Comparison of ENCODE assay signal across 26 cellular contexts in the genomic region with DNA sequence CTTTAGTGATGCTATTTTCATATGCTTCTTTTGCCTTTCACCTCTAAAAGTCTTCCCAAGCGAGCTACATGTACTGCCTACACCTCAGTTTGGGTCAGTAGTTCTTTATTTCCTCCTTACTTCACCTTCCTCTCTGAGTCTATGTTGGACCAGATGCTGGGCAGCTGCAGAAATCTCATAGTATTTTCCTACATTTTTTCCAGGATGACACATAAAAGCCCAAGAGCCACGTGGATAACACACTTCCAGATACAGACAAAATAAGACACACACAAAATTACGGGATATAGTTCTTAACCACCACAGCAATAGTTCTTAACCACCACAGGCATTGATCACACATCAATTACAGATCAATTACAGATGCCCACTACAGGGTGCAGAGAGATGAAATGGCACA. TPM values are rescaled to one million over a fixed set of nuclear protein-coding genes. Genes with fewer than 3 reads are reported as not detected.
DNase-seq lines count a peak whose midpoint lies in the region; ATAC-seq and TF ChIP-seq lines count a peak whose summit lies in the region.
"Had no signal": no experiment of that assay in that cellular context is flagged by ENCODE, and none has a peak within 500 bp of the region (broad histone marks: within the 10 kb centered on the region; RNA-seq: fewer than 3 reads in every experiment).

No MANE protein-coding gene starts in this region.

- no peak overlapping the region for H3K4me3 ChIP-seq in fibroblast of mammary gland (ENCODE audit: control insufficient read depth, low read depth, low read length)
- H3K4me3 ChIP-seq in OCI-LY7 (ENCODE audit: low read depth, low read length, poor library complexity, severe bottlenecking): no peak overlapping the region
- H3K4me3 ChIP-seq: BLaER1, GM23338 had no signal

- H2AFZ ChIP-seq in OCI-LY7 (ENCODE audit: low read length): no peak overlapping the region
- H2AFZ ChIP-seq: GM23338 had no signal

- POLR2A ChIA-PET in OCI-LY7 (lab: Charles Lee): interaction anchor here (1.0 to 1.4 kb wide), 2 partner anchors 23 to 34 kb away, joined by 3 to 4 read pairs; no protein-coding TSS in a partner anchor

- H4K20me1 ChIP-seq in OCI-LY7 (ENCODE audit: insufficient read depth, low read length): no peaks in the 10 kb centered on the region
- H4K20me1 ChIP-seq: BLaER1 had no signal

- no peaks in the 10 kb centered on the region for H3K9me2 ChIP-seq in OCI-LY7 (ENCODE audit: insufficient read depth, low read length)

- CTCF ChIA-PET in OCI-LY7 (lab: Charles Lee; ENCODE audit: unreplicated experiment): no interaction called here

- DNase-seq in AG08395 (ENCODE audit: low spot score) (peak; percentile 63), GM03348 (ENCODE audit: low spot score) (peak; percentile 36), HS-5 (ENCODE audit: low read depth) (peak; percentile 45), fibroblast of mammary gland (ENCODE audit: low read depth) (peak; percentile 47), T-helper 2 cell (no peak), LoVo (ENCODE audit: low spot score) (no peak), OCI-LY7 (ENCODE audit: low spot score) (no peak)
- DNase-seq: CD4-positive, CD25-positive, alpha-beta regulatory T cell; DMS153; DND-41; H9; Karpas-422; NCI-H1105; NCI-H1436 treated with DMSO at 0.1 percent for 48 hours; NCI-H187 treated with DMSO at 0.1 percent for 48 hours; NCI-H2171 treated with DMSO at 0.1 percent for 48 hours; NCI-H524; NCI-H774; SHP77; T-cell had no signal

- no peak for ATAC-seq in GM18870 (IDR thresholded peaks at IDR 0.05; ENCODE audit: unreplicated experiment)
- ATAC-seq: GM23338, T-cell had no signal

- H3K79me2 ChIP-seq in OCI-LY7 (ENCODE audit: insufficient read depth, low read depth, low read length): no peaks in the 10 kb centered on the region

- no peaks in the 10 kb centered on the region for H3K36me3 ChIP-seq in OCI-LY7 (ENCODE audit: insufficient read depth, low read length)
- H3K36me3 ChIP-seq: BLaER1 had no signal

- intact Hi-C loops in OCI-LY7 (cut with micrococcal nuclease; ENCODE audit: unreplicated experiment): no loop called here

- H3K4me1 ChIP-seq in OCI-LY7 (ENCODE audit: insufficient read depth, low read length, poor library complexity, severe bottlenecking): no peaks in the 10 kb centered on the region

- H3K9me3 ChIP-seq in OCI-LY7 (ENCODE audit: low read length): no peaks in the 10 kb centered on the region
- H3K9me3 ChIP-seq: BLaER1 had no signal

- no peak overlapping the region for H3K4me2 ChIP-seq in OCI-LY7 (ENCODE audit: low read length)
- H3K4me2 ChIP-seq: BLaER1, GM23338 had no signal

- no peak overlapping the region for H3K27ac ChIP-seq in OCI-LY7 (ENCODE audit: low read depth, low read length, poor library complexity, severe bottlenecking)
- H3K27ac ChIP-seq: 22Rv1, BLaER1, RWPE1 had no signal

- TF ChIP-seq CTCF in fibroblast of mammary gland (conservative IDR thresholded peaks at IDR 0.05; ENCODE audit: control insufficient read depth, insufficient read depth, low read depth, low read length) (no peak), OCI-LY7 (conservative IDR thresholded peaks at IDR 0.05; ENCODE audit: low read length) (no peak)

- BruUV-seq in OCI-LY7 (replicated peaks; lab: Mats Ljungman, UMichigan): no TSS peak

RNA-seq across cellular contexts. Expression of gene FAM210B, which starts 6.1 kb away (rescaled TPM):
- 0.13 and 0.19 TPM in 2 replicates for total RNA-seq in OCI-LY7 (2014; rRNA removed; shearing (Covaris generic))
- total RNA-seq in OCI-LY7 (2022): 1.1 and 1.3 TPM in 2 replicates

RNA-seq across cellular contexts. Expression of gene AURKA, which starts 39.4 kb away (rescaled TPM):
- 55.5 and 63.2 TPM in 2 replicates for total RNA-seq in OCI-LY7 (2014; rRNA removed; shearing (Covaris generic))
- total RNA-seq in OCI-LY7 (2022): 97.1 and 105 TPM in 2 replicates

RNA-seq across cellular contexts. Expression of gene CSTF1, which starts 39.8 kb away (rescaled TPM):
- total RNA-seq in OCI-LY7 (2014; rRNA removed; shearing (Covaris generic)): 38.5 and 52.1 TPM in 2 replicates
- 51.6 and 56.0 TPM in 2 replicates for total RNA-seq in OCI-LY7 (2022)

RNA-seq across cellular contexts. Expression of gene CASS4, which starts 59.4 kb away (rescaled TPM):
- total RNA-seq in OCI-LY7 (2014; rRNA removed; shearing (Covaris generic)): 0.05 TPM in 1 of 2 replicates, not detected in the other
- total RNA-seq in OCI-LY7 (2022): 0.15 and 0.18 TPM in 2 replicates
- total RNA-seq: GM23338, H9, SK-MEL-5 had no signal

Comparison
In these comparisons a context has a peak if more than half of its experiments do, and no peak if none do; other contexts are left out.
1. DNase-seq: peak in AG08395 (single experiment), GM03348 (single experiment), HS-5 (single experiment) and fibroblast of mammary gland (single experiment); none in T-helper 2 cell (0 of 5), LoVo (single experiment) and OCI-LY7 (single experiment).